Comparison of ENCODE assay signal across 30 cellular contexts in genomic region chr1:201206152-201206551, GRCh38. TPM values are rescaled to one million over a fixed set of nuclear protein-coding genes. Genes with fewer than 3 reads are reported as not detected.
"Had no signal": no experiment of that assay in that cellular context is flagged by ENCODE, and none has a peak within 500 bp of the region (broad histone marks: within the 10 kb centered on the region; RNA-seq: fewer than 3 reads in every experiment).

No MANE protein-coding gene starts in this region.

- H3K4me3 Mint-ChIP-seq: activated naive CD4-positive, alpha-beta T cell treated with anti-CD3 and anti-CD28 coated beads for 36 hours; activated naive CD8-positive, alpha-beta T cell treated with anti-CD3 and anti-CD28 coated beads for 36 hours; activated T-helper 1 cell treated with anti-CD3 and anti-CD28 coated beads, Interleukin-12 subunit alpha, Interleukin-12 subunit beta, Interleukin-2, Interleukin-4 antibody, amounts not matched to agents 30 ng/mL and 10 ng/mL and 1 ng/mL, durations not matched to agents 14 hours and 24 hours and 36 hours; memory B cell; naive thymus-derived CD4-positive, alpha-beta T cell; neural crest cell; T-helper 17 cell had no signal

- H3K4me1 Mint-ChIP-seq: activated naive CD8-positive, alpha-beta T cell treated with anti-CD3 and anti-CD28 coated beads for 36 hours; memory B cell; naive thymus-derived CD4-positive, alpha-beta T cell; neural crest cell had no signal

- H3K27me3 ChIP-seq: ascending aorta, brain microvascular endothelial cell, sigmoid colon, tibial artery had no signal

- H3K9me3 ChIP-seq: ascending aorta, sigmoid colon, suprapubic skin, tibial artery had no signal

- H3K36me3 ChIP-seq: ascending aorta, brain microvascular endothelial cell, sigmoid colon, suprapubic skin, tibial artery, WERI-Rb-1 had no signal

- ATAC-seq: activated CD4-positive, CD25-positive, alpha-beta regulatory T cell treated with anti-CD3 and anti-CD28 coated beads, Interleukin-2, amount 50 U/mL, for 24 hours; left colon; naive thymus-derived CD4-positive, alpha-beta T cell; T-helper 17 cell had no signal

- H3K4me1 ChIP-seq: ascending aorta, sigmoid colon, suprapubic skin, tibial artery had no signal

- H3K36me3 Mint-ChIP-seq: activated naive CD8-positive, alpha-beta T cell treated with anti-CD3 and anti-CD28 coated beads for 36 hours; memory B cell; naive thymus-derived CD4-positive, alpha-beta T cell had no signal

- H3K27ac ChIP-seq: ascending aorta, brain microvascular endothelial cell, coronary artery, dorsolateral prefrontal cortex, sigmoid colon, suprapubic skin, tibial artery, WERI-Rb-1 had no signal

- DNase-seq: activated CD4-positive, alpha-beta T cell treated with anti-CD3 and anti-CD28 coated beads for 48 hours; activated CD4-positive, alpha-beta T cell treated with anti-CD3 and anti-CD28 coated beads, Interleukin-2, amount 50 U/mL, for 48 hours; activated CD8-positive, alpha-beta memory T cell treated with anti-CD3 and anti-CD28 coated beads for 24 hours; activated effector memory CD4-positive, alpha-beta T cell treated with anti-CD3 and anti-CD28 coated beads, Interleukin-2, amount 50 U/mL, for 16 hours; activated naive CD4-positive, alpha-beta T cell treated with anti-CD3 and anti-CD28 coated beads for 36 hours; activated naive CD8-positive, alpha-beta T cell treated with anti-CD3 and anti-CD28 coated beads for 36 hours; brain microvascular endothelial cell; dorsolateral prefrontal cortex; effector memory CD4-positive, alpha-beta T cell; glutamatergic neuron; left colon; midbrain; naive thymus-derived CD4-positive, alpha-beta T cell; sigmoid colon; small intestine; stimulated activated CD4-positive, alpha-beta T cell treated with anti-CD3 and anti-CD28 coated beads, Interleukin-2, amount 100 ng/mL, for 24 hours; stimulated activated naive CD4-positive, alpha-beta T cell; T-helper 17 cell; T1000; tibial artery; WERI-Rb-1 had no signal

- H3K4me3 ChIP-seq: ascending aorta, coronary artery, dorsolateral prefrontal cortex, sigmoid colon, suprapubic skin, tibial artery had no signal

- H3K27ac Mint-ChIP-seq: activated naive CD4-positive, alpha-beta T cell treated with anti-CD3 and anti-CD28 coated beads for 36 hours; activated naive CD8-positive, alpha-beta T cell treated with anti-CD3 and anti-CD28 coated beads for 36 hours; activated T-helper 1 cell treated with anti-CD3 and anti-CD28 coated beads, Interleukin-12 subunit alpha, Interleukin-12 subunit beta, Interleukin-2, Interleukin-4 antibody, amounts not matched to agents 30 ng/mL and 10 ng/mL and 1 ng/mL, durations not matched to agents 14 hours and 24 hours and 36 hours; memory B cell; T-helper 17 cell had no signal

- FAIRE-seq: frontal cortex, keratinocyte, small intestine had no signal

- H3K9me3 Mint-ChIP-seq: activated naive CD4-positive, alpha-beta T cell treated with anti-CD3 and anti-CD28 coated beads for 36 hours; activated naive CD8-positive, alpha-beta T cell treated with anti-CD3 and anti-CD28 coated beads for 36 hours; activated T-helper 1 cell treated with anti-CD3 and anti-CD28 coated beads, Interleukin-12 subunit alpha, Interleukin-12 subunit beta, Interleukin-2, Interleukin-4 antibody, amounts not matched to agents 30 ng/mL and 10 ng/mL and 1 ng/mL, durations not matched to agents 14 hours and 24 hours and 36 hours; memory B cell; neural crest cell had no signal

RNA-seq across cellular contexts. Expression of gene IGFN1, which starts 15.5 kb away (rescaled TPM):
- total RNA-seq: activated naive CD4-positive, alpha-beta T cell treated with anti-CD3 and anti-CD28 coated beads for 36 hours; activated naive CD8-positive, alpha-beta T cell treated with anti-CD3 and anti-CD28 coated beads for 36 hours; activated T-helper 1 cell treated with anti-CD3 and anti-CD28 coated beads, Interleukin-12 subunit alpha, Interleukin-12 subunit beta, Interleukin-2, Interleukin-4 antibody, amounts not matched to agents 30 ng/mL and 10 ng/mL and 1 ng/mL, durations not matched to agents 14 hours and 24 hours and 36 hours; ascending aorta; naive thymus-derived CD4-positive, alpha-beta T cell; neural crest cell; T-helper 17 cell had no signal
- polyA plus RNA-seq: keratinocyte; naive thymus-derived CD4-positive, alpha-beta T cell had no signal
